ENCODE assay signal across 11 cellular contexts in the genomic region with DNA sequence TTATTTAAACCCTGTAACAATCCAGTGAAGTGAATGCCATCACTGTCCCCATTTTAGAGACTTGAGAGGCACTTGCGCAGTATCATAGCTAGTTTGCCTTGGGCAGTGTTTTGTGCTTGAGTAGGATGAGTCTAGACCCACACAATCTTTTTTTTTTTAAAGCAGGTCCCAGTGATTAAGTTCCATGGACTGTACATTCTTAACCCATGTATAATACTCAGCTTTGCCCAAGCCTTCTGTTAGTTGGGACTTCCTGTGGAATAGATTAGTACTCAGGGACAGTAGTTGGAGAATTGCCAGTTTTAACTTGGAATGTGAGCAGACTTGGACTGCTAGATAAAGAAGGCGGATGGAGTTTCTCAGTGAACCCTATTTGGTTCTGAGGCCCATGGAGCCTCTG.
DNase-seq lines count a peak whose midpoint lies in the region; ATAC-seq and TF ChIP-seq lines count a peak whose summit lies in the region.
"Had no signal": no experiment of that assay in that cellular context is flagged by ENCODE, and none has a peak within 500 bp of the region (broad histone marks: within the 10 kb centered on the region; RNA-seq: fewer than 3 reads in every experiment).

No MANE protein-coding gene starts in this region.

- H3K4me3 ChIP-seq in fibroblast of lung (replicated peaks in 1 of 4; ENCODE audit: control extremely low read depth in 1 of 4, insufficient read depth in 1 of 4, low read depth in 3 of 4, low read length in 4 of 4), result no peak overlapping the region
- H3K4me3 ChIP-seq in upper lobe of right lung, result no peak overlapping the region

- H3K9me3 ChIP-seq in fibroblast of lung (ENCODE audit: control insufficient read depth, insufficient read depth, low read depth, low read length) (no peaks in the 10 kb centered on the region), upper lobe of right lung (no peaks in the 10 kb centered on the region)
- H3K9me3 ChIP-seq: neutrophil had no signal

- H3K27me3 ChIP-seq in fibroblast of lung (ENCODE audit: control insufficient read depth, insufficient read depth, low read length) (no peaks in the 10 kb centered on the region), upper lobe of right lung (no peaks in the 10 kb centered on the region)

- H3K9me3 Mint-ChIP-seq in nephron progenitor cell, result no peaks in the 10 kb centered on the region
- H3K9me3 Mint-ChIP-seq: WTC11 had no signal

- peaks cover 18% of the 10 kb centered on the region for H3K4me1 Mint-ChIP-seq in nephron progenitor cell

- H3K4me2 ChIP-seq in fibroblast of lung (ENCODE audit: extremely low read depth, insufficient read depth, low read length), result no peak overlapping the region

- peaks cover 11% of the 10 kb centered on the region for H3K36me3 ChIP-seq in fibroblast of lung (ENCODE audit: control insufficient read depth, insufficient read depth, low read length)
- H3K36me3 ChIP-seq in upper lobe of right lung, result peaks cover 4% of the 10 kb centered on the region
- H3K36me3 ChIP-seq: neutrophil had no signal

- H3K4me1 ChIP-seq in fibroblast of lung (ENCODE audit: control insufficient read depth, extremely low read depth, insufficient read depth, low read length), result peaks cover 23% of the 10 kb centered on the region
- no peaks in the 10 kb centered on the region for H3K4me1 ChIP-seq in upper lobe of right lung

- no peak overlapping the region for H3K27ac Mint-ChIP-seq in nephron progenitor cell
- H3K27ac Mint-ChIP-seq: activated naive CD8-positive, alpha-beta T cell; WTC11 had no signal

- intact Hi-C loops in upper lobe of right lung (cut with DNase I), result no loop called here

- H3K4me3 Mint-ChIP-seq in nephron progenitor cell, result no peak overlapping the region
- H3K4me3 Mint-ChIP-seq: activated naive CD8-positive, alpha-beta T cell; WTC11 had no signal

- H3K79me2 ChIP-seq in fibroblast of lung (ENCODE audit: control insufficient read depth, insufficient read depth, low read length), result peaks cover 21% of the 10 kb centered on the region

- ATAC-seq in upper lobe of right lung, result no peak
- ATAC-seq in HG03095 (IDR thresholded peaks at IDR 0.05; ENCODE audit: unreplicated experiment), result no peak
- ATAC-seq: WTC11 had no signal

- H3K9ac ChIP-seq in fibroblast of lung (ENCODE audit: insufficient read depth, low read length), result no peak overlapping the region

- peak; percentile 78 for DNase-seq in AG20443 (ENCODE audit: low spot score)
- DNase-seq in RPMI7951 (ENCODE audit: low read depth), result peak; percentile 97
- DNase-seq in fibroblast of lung (ENCODE audit: low read depth in 2 of 2), result peak; percentile 86 to 98
- peak; percentile 90 for DNase-seq in non-pigmented ciliary epithelial cell (ENCODE audit: low read depth)
- no peak for DNase-seq in DMS153 (lab: John Stamatoyannopoulos, UW)
- DNase-seq in nephron progenitor cell, result no peak
- DNase-seq in upper lobe of right lung, result no peak

- TF ChIP-seq CTCF in fibroblast of lung (conservative IDR thresholded peaks at IDR 0.05 in 1 of 2, IDR thresholded peaks at IDR 0.05 in 1 of 2; ENCODE audit: low read depth in 1 of 2, low read length in 2 of 2), result no peak
- no peak for TF ChIP-seq CTCF in nephron progenitor cell (IDR thresholded peaks at IDR 0.05)
- TF ChIP-seq CTCF in upper lobe of right lung (IDR thresholded peaks at IDR 0.05), result no peak

- no peaks in the 10 kb centered on the region for H4K20me1 ChIP-seq in fibroblast of lung (ENCODE audit: control insufficient read depth, extremely low read depth, insufficient read depth, low read length)

- no peaks in the 10 kb centered on the region for H3K27me3 Mint-ChIP-seq in nephron progenitor cell (ENCODE audit: low read depth, poor library complexity)

- H3K36me3 Mint-ChIP-seq in nephron progenitor cell (ENCODE audit: low read depth), result peaks cover 65% of the 10 kb centered on the region
- H3K36me3 Mint-ChIP-seq: activated naive CD8-positive, alpha-beta T cell had no signal

- no peak overlapping the region for H2AFZ ChIP-seq in fibroblast of lung (ENCODE audit: low read length)

- peak overlapping the region; percentile 44 for H3K27ac ChIP-seq in fibroblast of lung (ENCODE audit: insufficient read depth, low read length)
- H3K27ac ChIP-seq in upper lobe of right lung, result no peak overlapping the region
- H3K27ac ChIP-seq: neutrophil had no signal

Comparison
In these comparisons a context has a peak if more than half of its experiments do, and no peak if none do; other contexts are left out.
1. DNase-seq: peak in AG20443 (single experiment), RPMI7951 (single experiment), fibroblast of lung (2 of 2) and non-pigmented ciliary epithelial cell (single experiment); none in DMS153 (single experiment), nephron progenitor cell (single experiment) and upper lobe of right lung (single experiment).